8 cellular contexts compared by ENCODE assay signal in the genomic region with DNA sequence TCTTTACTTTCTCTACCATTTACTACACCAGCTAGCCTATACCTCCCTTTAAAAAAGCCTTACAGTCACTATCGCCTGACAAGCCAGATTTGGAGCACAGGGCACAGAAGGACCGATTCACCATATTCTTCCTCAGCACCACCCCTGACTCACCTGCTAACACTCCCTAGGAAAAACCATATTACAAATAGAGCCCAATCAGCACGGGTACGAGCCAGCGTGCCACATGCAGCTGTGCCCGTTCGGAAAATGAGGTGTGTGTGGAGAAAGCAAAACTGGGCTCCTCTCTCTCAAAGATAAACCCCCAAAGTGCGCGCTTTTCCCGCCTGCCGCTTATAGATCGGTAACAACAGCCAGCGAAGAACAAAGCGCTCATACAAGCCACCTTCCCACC. TPM values are rescaled to one million over a fixed set of nuclear protein-coding genes. Genes with fewer than 3 reads are reported as not detected.
A peak's percentile ranks its signal among the peaks of the same experiment; 100 is the strongest.
DNase-seq lines count a peak whose midpoint lies in the region; ATAC-seq and TF ChIP-seq lines count a peak whose summit lies in the region.

No MANE protein-coding gene starts in this region.

- no peaks in the 10 kb centered on the region for H3K9me3 ChIP-seq in BE2C
- H3K9me3 ChIP-seq in HUES48 (ENCODE audit: control insufficient read depth, insufficient read depth, low read length): no peaks in the 10 kb centered on the region
- H3K9me3 ChIP-seq in suprapubic skin: no peaks in the 10 kb centered on the region

- no peak for TF ChIP-seq EP300 in suprapubic skin (IDR thresholded peaks at IDR 0.05)

- TF ChIP-seq CTCF in BE2C (IDR thresholded peaks at IDR 0.05; ENCODE audit: low read depth, low read length) (no peak), suprapubic skin (IDR thresholded peaks at IDR 0.05) (no peak), omental fat pad (IDR thresholded peaks at IDR 0.05) (no peak)

- no peak for TF ChIP-seq POLR2A in suprapubic skin (IDR thresholded peaks at IDR 0.05)

- H3K4me1 ChIP-seq in BE2C (no peaks in the 10 kb centered on the region), HUES48 (ENCODE audit: control insufficient read depth, insufficient read depth, low read length) (peaks cover 26% of the 10 kb centered on the region), suprapubic skin (peaks cover 53% of the 10 kb centered on the region)

- H3K27ac ChIP-seq in HUES48 (ENCODE audit: low read depth, low read length): peak overlapping the region; percentile 98
- peak overlapping the region; percentile 99 for H3K27ac ChIP-seq in adipose tissue (ENCODE audit: low read depth, low read length)
- H3K27ac ChIP-seq in suprapubic skin: peak overlapping the region; percentile 100

- ATAC-seq in HG02678 (IDR thresholded peaks at IDR 0.05; ENCODE audit: unreplicated experiment) (no peak), omental fat pad (ENCODE audit: low FRiP score) (no peak)

- H3K9ac ChIP-seq in HUES48 (ENCODE audit: low read depth, low read length): peak overlapping the region; percentile 100

- 1% methylated on average over 14 of the region's 14 CpGs for WGBS in adipose tissue, 3 donors
- WGBS in suprapubic skin: under 1% methylated on average over 14 of the region's 14 CpGs

- H3K36me3 ChIP-seq in BE2C: peaks cover 57% of the 10 kb centered on the region
- peaks cover 47% of the 10 kb centered on the region for H3K36me3 ChIP-seq in HUES48 (ENCODE audit: control insufficient read depth, insufficient read depth, low read length)
- peaks cover 17% of the 10 kb centered on the region for H3K36me3 ChIP-seq in suprapubic skin

- H3K4me3 ChIP-seq in BE2C (ENCODE audit: low read depth, low read length) (peak overlapping the region; percentile 90), HUES48 (ENCODE audit: low read depth, low read length) (peak overlapping the region; percentile 99), suprapubic skin (peak overlapping the region; percentile 95)

- no peaks in the 10 kb centered on the region for H3K27me3 ChIP-seq in BE2C
- no peaks in the 10 kb centered on the region for H3K27me3 ChIP-seq in HUES48 (ENCODE audit: control insufficient read depth, insufficient read depth, low read length)
- no peaks in the 10 kb centered on the region for H3K27me3 ChIP-seq in suprapubic skin

- no peak for DNase-seq in BE2C
- DNase-seq in kidney tubule cell (ENCODE audit: low spot score): peak; percentile 51
- no peak for DNase-seq in suprapubic skin (ENCODE audit: low spot score in 2 of 2)
- DNase-seq in AML-193 (lab: John Stamatoyannopoulos, UW): no peak
- no peak for DNase-seq in omental fat pad (ENCODE audit: low spot score)

RNA-seq across cellular contexts. Expression of gene SYNCRIP, which starts 1.2 kb away (rescaled TPM):
- 178 TPM for polyA plus RNA-seq in BE2C (2012; ENCODE audit: insufficient read depth, insufficient read length, low read depth)
- polyA plus RNA-seq in adipose tissue: 10 to 100 TPM; 18.9 to 48.5 (median 42.6) TPM
- total RNA-seq in suprapubic skin (10 to 100 TPM; 59.7 to 71.4 (median 64.3) TPM), omental fat pad (100 to 1,000 TPM in 1 of 4 donors, 10 to 100 TPM in 3; 52.9 to 126 (median 64.1) TPM)

RNA-seq across cellular contexts. Expression of gene SNX14, which starts 47.9 kb away (rescaled TPM):
- 13.7 TPM for polyA plus RNA-seq in BE2C (2012; ENCODE audit: insufficient read depth, insufficient read length, low read depth)
- polyA plus RNA-seq in adipose tissue: 10 to 100 TPM; 33.0 to 48.6 (median 33.3) TPM
- total RNA-seq in suprapubic skin (100 to 1,000 TPM in 1 of 4 donors, 10 to 100 TPM in 3; 30.3 to 125 (median 47.8) TPM), omental fat pad (10 to 100 TPM; 62.8 to 97.6 (median 85.9) TPM)
